In genomic region chr1:53681647-53682368, GRCh38 we compare ENCODE assay signal across 8 cellular contexts. TPM values are rescaled to one million over a fixed set of nuclear protein-coding genes. Genes with fewer than 3 reads are reported as not detected.
A peak's percentile ranks its signal among the peaks of the same experiment; 100 is the strongest.
DNase-seq lines count a peak whose midpoint lies in the region; ATAC-seq and TF ChIP-seq lines count a peak whose summit lies in the region.

No MANE protein-coding gene starts in this region.

- H3K4me3 ChIP-seq in Jurkat, Clone E6-1 (ENCODE audit: low read length): peak overlapping the region; percentile 25
- no peak overlapping the region for H3K4me3 ChIP-seq in brain microvascular endothelial cell (ENCODE audit: low read depth, low read length)
- no peak overlapping the region for H3K4me3 ChIP-seq in coronary artery

- H3K36me3 ChIP-seq in brain microvascular endothelial cell (replicated peaks): no peaks in the 10 kb centered on the region

- H3K27me3 ChIP-seq in brain microvascular endothelial cell (replicated peaks): no peaks in the 10 kb centered on the region

- H3K27ac ChIP-seq in brain microvascular endothelial cell (no peak overlapping the region), coronary artery (no peak overlapping the region)

- TF ChIP-seq CTCF in brain microvascular endothelial cell (IDR thresholded peaks at IDR 0.05; ENCODE audit: low read depth, low read length, missing control alignments) (peak; percentile 73), coronary artery (IDR thresholded peaks at IDR 0.05) (no peak)

- in situ Hi-C loops in brain microvascular endothelial cell (cut with HindIII; ENCODE audit: low pct_ligation_motif_present, low sequenced_read_pairs): no loop called here

- DNase-seq in D341Med (ENCODE audit: low spot score) (peak; percentile 72), SKM-1 (lab: John Stamatoyannopoulos, UW; ENCODE audit: unreplicated experiment) (peak; percentile 13), brain microvascular endothelial cell (no peak), left lobe of liver (ENCODE audit: low spot score) (peak; percentile 45), coronary artery (ENCODE audit: low spot score) (no peak), NCI-H187 (lab: John Stamatoyannopoulos, UW) (no peak)
- DNase-seq in Jurkat, Clone E6-1 (ENCODE audit: low read depth, low spot score): peak; percentile 60
- DNase-seq in stimulated activated CD8-positive, alpha-beta memory T cell treated with anti-CD3 and anti-CD28 coated beads, Interleukin-7, amount 100 ng/mL, for 1 hour (ENCODE audit: low read depth in 2 of 2): peak; percentile 6 to 13

- peak; percentile 66 for ATAC-seq in left lobe of liver

RNA-seq across cellular contexts. Expression of gene GLIS1, which starts 57.2 kb away (rescaled TPM):
- not detected for polyA plus RNA-seq in Jurkat, Clone E6-1 (2012; ENCODE audit: insufficient read depth, insufficient read length)
- total RNA-seq in left lobe of liver: not detected

Comparison
In these comparisons a context has a peak if more than half of its experiments do, and no peak if none do; other contexts are left out.
1. DNase-seq: peak in D341Med (single experiment), Jurkat, Clone E6-1 (single experiment), SKM-1 (single experiment), left lobe of liver (single experiment) and stimulated activated CD8-positive, alpha-beta memory T cell treated with anti-CD3 and anti-CD28 coated beads, Interleukin-7, amount 100 ng/mL, for 1 hour (2 of 2); none in brain microvascular endothelial cell (single experiment), coronary artery (single experiment) and NCI-H187 (0 of 2).